ENCODE assay signal across 7 cellular contexts in the genomic region with DNA sequence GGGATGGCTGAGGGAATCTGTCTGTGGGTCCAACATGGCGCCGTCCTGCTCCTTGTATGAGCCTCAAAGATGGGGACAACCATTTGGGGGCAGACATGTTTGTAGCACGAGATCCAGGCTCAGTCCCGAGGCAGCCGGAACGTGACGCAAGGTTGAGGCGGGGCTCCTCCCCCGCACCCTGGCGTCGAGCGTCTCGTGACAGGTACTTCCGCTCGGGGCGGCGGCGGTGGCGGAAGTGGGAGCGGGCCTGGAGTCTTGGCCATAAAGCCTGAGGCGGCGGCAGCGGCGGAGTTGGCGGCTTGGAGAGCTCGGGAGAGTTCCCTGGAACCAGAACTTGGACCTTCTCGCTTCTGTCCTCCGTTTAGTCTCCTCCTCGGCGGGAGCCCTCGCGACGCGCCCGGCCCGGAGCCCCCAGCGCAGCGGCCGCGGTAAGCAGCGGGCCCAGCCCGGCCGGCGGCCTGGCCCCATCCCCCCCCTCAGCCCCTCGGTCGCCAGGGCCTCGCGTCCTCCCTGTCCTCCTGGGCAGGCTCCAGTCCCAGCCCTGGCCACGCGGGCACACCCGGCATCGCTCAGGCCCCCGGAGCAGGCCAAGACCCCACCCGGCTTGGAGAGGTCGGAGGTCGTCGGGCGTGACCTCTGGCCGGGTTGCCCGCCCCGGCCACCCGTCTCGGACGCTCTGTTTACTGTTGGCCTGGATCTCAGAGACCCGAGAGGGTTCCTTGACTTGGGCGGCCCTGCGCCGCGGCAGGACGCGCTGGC. TPM values are rescaled to one million over a fixed set of nuclear protein-coding genes. Genes with fewer than 3 reads are reported as not detected.
DNase-seq lines count a peak whose midpoint lies in the region; ATAC-seq, FAIRE-seq and TF ChIP-seq lines count a peak whose summit lies in the region.

A gene (plus strand): TSS at position 252 of the 759 bp plus-strand sequence. CDS start 69,185 bp downstream, outside the sequence.

- in situ Hi-C loops in astrocyte of the cerebellum (cut with HindIII; ENCODE audit: low sequenced_read_pairs), result no loop called here

- peak within 1 kb of the TSS; percentile 99 for H3K4me3 ChIP-seq in astrocyte of the cerebellum (ENCODE audit: low read depth, low read length)

- TF ChIP-seq CTCF in astrocyte of the cerebellum (IDR thresholded peaks at IDR 0.05; ENCODE audit: low read depth, low read length, missing control alignments), result no peak

- peak; percentile 96 for DNase-seq in GM18507 (ENCODE audit: extremely low spot score, insufficient read length, low read depth)
- DNase-seq in NCI-H2029 treated with DMSO at 0.1 percent for 48 hours (lab: John Stamatoyannopoulos, UW), result peak; percentile 92
- DNase-seq in T-helper 9 cell, result peak; percentile 96
- peak; percentile 97 for DNase-seq in astrocyte of the cerebellum (ENCODE audit: low read depth)
- peak; percentile 96 for DNase-seq in hepatic stellate cell (ENCODE audit: low spot score)
- DNase-seq in renal cortical epithelial cell (ENCODE audit: low read depth), result peak; percentile 96

- ATAC-seq in HG02981 (IDR thresholded peaks at IDR 0.05; ENCODE audit: unreplicated experiment), result peak; percentile 94

- FAIRE-seq in GM18507 (lab: Jason Lieb, UNC), result peak; percentile 96

RNA-seq across cellular contexts. Expression of the gene that starts here (rescaled TPM):
- 33.9 and 100.0 TPM in 2 replicates for total RNA-seq in renal cortical epithelial cell

Comparison
In these comparisons a context has a peak if more than half of its experiments do, and no peak if none do; other contexts are left out.
1. Peak in every context shown above with its lines: DNase-seq, ATAC-seq and H3K4me3 ChIP-seq.